11 cellular contexts compared by ENCODE assay signal in the genomic region with DNA sequence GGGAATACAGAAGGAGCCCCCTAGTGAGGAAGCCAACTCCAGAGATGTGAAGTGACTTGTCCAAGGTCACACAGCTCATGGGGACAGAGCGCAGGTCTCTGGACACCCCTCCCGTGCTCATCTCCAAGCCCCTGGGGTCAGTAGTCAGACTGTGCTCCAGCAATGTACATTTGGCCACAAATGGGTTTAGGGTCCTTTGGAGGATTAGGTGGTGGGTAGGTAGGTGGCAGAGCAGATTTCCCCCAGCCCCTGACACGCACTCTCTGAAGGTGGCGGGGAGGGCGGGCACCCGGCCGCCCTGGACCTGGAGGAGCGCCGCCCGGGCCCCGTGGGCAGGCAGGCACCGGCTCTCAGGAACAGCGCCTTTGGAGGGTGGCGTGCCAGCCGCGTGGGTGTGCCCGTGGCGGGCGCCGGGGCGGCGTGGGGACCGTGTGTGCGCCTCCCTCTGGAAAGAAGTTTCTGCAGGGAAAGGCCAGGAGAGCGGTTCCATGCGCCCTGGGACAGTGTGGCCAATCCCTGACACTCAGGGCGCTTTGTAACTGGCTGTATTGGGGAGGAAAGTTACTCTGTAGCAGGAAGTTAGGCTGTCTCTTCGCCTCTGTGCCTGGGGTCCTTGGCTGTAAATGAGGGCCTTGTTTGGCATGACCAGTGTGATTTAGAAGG. TPM values are rescaled to one million over a fixed set of nuclear protein-coding genes. Genes with fewer than 3 reads are reported as not detected.
DNase-seq lines count a peak whose midpoint lies in the region; ATAC-seq and TF ChIP-seq lines count a peak whose summit lies in the region.
"Had no signal": no experiment of that assay in that cellular context is flagged by ENCODE, and none has a peak within 500 bp of the region (broad histone marks: within the 10 kb centered on the region; RNA-seq: fewer than 3 reads in every experiment).

No MANE protein-coding gene starts in this region.

- peaks cover 6% of the 10 kb centered on the region for H3K4me1 ChIP-seq in mammary epithelial cell (ENCODE audit: insufficient read depth, low read length)
- H3K4me1 ChIP-seq in left lung: peaks cover 0 to 18% of the 10 kb centered on the region in 2 donors
- peaks cover 6 to 24% (median 17%) of the 10 kb centered on the region in 6 donors for H3K4me1 ChIP-seq in spleen

- intact Hi-C loops in mammary epithelial cell (cut with micrococcal nuclease): no loop called here
- intact Hi-C loops in left lung (cut with DNase I): no loop called here
- intact Hi-C loops in spleen (cut with DNase I; ENCODE audit: low total_unique reads): no loop called here

- no peaks in the 10 kb centered on the region for H3K9me3 ChIP-seq in mammary epithelial cell (replicated peaks; ENCODE audit: insufficient read depth, low read length)
- H3K9me3 ChIP-seq in left lung: no peaks in the 10 kb centered on the region
- H3K9me3 ChIP-seq in spleen: no peaks in the 10 kb centered on the region

- no peak for TF ChIP-seq POLR2A in spleen (IDR thresholded peaks at IDR 0.05)

- H3K27ac ChIP-seq in HL-60 (replicated peaks) (no peak overlapping the region), mammary epithelial cell (ENCODE audit: insufficient read depth, low read depth, low read length) (no peak overlapping the region), left lung (no peak overlapping the region), spleen (peak overlapping the region in 1 of 8 donors; percentile 34)

- ATAC-seq in left lung: peak; percentile 49
- ATAC-seq: activated T-helper 17 cell treated with anti-CD3 and anti-CD28 coated beads, Interleukin-2, amount 50 U/mL, for 72 hours had no signal

- H3K27me3 ChIP-seq in HL-60 (ENCODE audit: insufficient read depth, poor library complexity, severe bottlenecking) (peaks cover 52% of the 10 kb centered on the region), mammary epithelial cell (ENCODE audit: insufficient read depth, low read length) (peaks cover 45% of the 10 kb centered on the region), left lung (peaks cover 65 to 96% of the 10 kb centered on the region in 2 donors), spleen (replicated peaks in 1 of 7) (peaks cover 0 to 99% (median 47%) of the 10 kb centered on the region in 7 donors)

- BruUV-seq in mammary epithelial cell (replicated peaks; lab: Mats Ljungman, UMichigan): no TSS peak

- H3K36me3 ChIP-seq in mammary epithelial cell (ENCODE audit: insufficient read depth, low read length) (no peaks in the 10 kb centered on the region), left lung (no peaks in the 10 kb centered on the region), spleen (no peaks in the 10 kb centered on the region)

- dilution Hi-C loops in mammary epithelial cell (cut with HindIII; ENCODE audit: low sequenced_read_pairs): no loop called here

- peak overlapping the region; percentile 64 for H3K4me2 ChIP-seq in mammary epithelial cell (ENCODE audit: insufficient read depth, low read depth, low read length)

- H2AFZ ChIP-seq in mammary epithelial cell (ENCODE audit: low read depth, low read length): peak overlapping the region; percentile 37

- H3K9ac ChIP-seq in mammary epithelial cell (ENCODE audit: insufficient read depth, low read length): no peak overlapping the region

- H4K20me1 ChIP-seq in mammary epithelial cell (ENCODE audit: insufficient read depth, low read length): no peaks in the 10 kb centered on the region

- in situ Hi-C loops in mammary epithelial cell (cut with MboI; ENCODE audit: low sequenced_read_pairs in 2 of 2): no loop called here

- POLR2A ChIA-PET in HEK293T (lab: Yijun Ruan, JAX): interaction anchor here (1.0 kb wide), 1 partner anchor 10 kb away, joined by 3 read pairs; no protein-coding TSS in a partner anchor

- 0 out of 2 replicates have a peak overlapping the region, but pooled peaks have one; percentile 1 for H3K4me3 ChIP-seq in HL-60 (replicated peaks; ENCODE audit: insufficient read depth, low read length)
- H3K4me3 ChIP-seq in mammary epithelial cell (replicated peaks in 1 of 3; ENCODE audit: insufficient read depth in 1 of 3, low read depth in 2 of 3, low read length in 3 of 3): no peak overlapping the region
- H3K4me3 ChIP-seq in left lung: peak overlapping the region in 1 of 2 donors; percentile 34
- H3K4me3 ChIP-seq in spleen: peak overlapping the region; percentile 23 to 69 (median 42)

- CTCF ChIA-PET in mammary epithelial cell (lab: Charles Lee; ENCODE audit: low non-redundant PET) (no interaction called here), HEK293T (lab: Yijun Ruan, JAX) (no interaction called here)

- no peaks in the 10 kb centered on the region for H3K79me2 ChIP-seq in mammary epithelial cell (ENCODE audit: insufficient read depth, low read length)

- DNase-seq in HL-60 (ENCODE audit: low read depth in 1 of 2, low spot score in 1 of 2) (peak in 1 of 2 experiments; percentile 7), mammary epithelial cell (no peak), left lung (no peak), spleen (no peak), NCI-H2107 treated with DMSO at 0.1 percent for 48 hours (lab: John Stamatoyannopoulos, UW; ENCODE audit: unreplicated experiment) (no peak), SKM-1 (lab: John Stamatoyannopoulos, UW; ENCODE audit: unreplicated experiment) (no peak), HEK293T (ENCODE audit: extremely low spot score) (no peak)
- no peak for DNase-seq in activated naive CD4-positive, alpha-beta T cell treated with Interleukin-2 at 50 U/mL for 16 hours
- DNase-seq: natural killer cell, NCI-H1436 treated with DMSO at 0.1 percent for 48 hours had no signal

- no peak for TF ChIP-seq CTCF in HL-60 (IDR thresholded peaks at IDR 0.05; ENCODE audit: insufficient read depth, low read length)
- no peak for TF ChIP-seq CTCF in mammary epithelial cell (conservative IDR thresholded peaks at IDR 0.05 in 1 of 2, IDR thresholded peaks at IDR 0.05 in 1 of 2; ENCODE audit: extremely low read depth in 1 of 2, insufficient read depth in 1 of 2, low read depth in 1 of 2, low read length in 2 of 2)
- TF ChIP-seq CTCF in left lung (IDR thresholded peaks at IDR 0.05): no peak
- TF ChIP-seq CTCF in spleen (IDR thresholded peaks at IDR 0.05 in 8 of 11, conservative IDR thresholded peaks at IDR 0.05 in 3 of 11): no peak

- 18% methylated on average over 9 of the region's 28 CpGs for WGBS in mammary epithelial cell (ENCODE audit: low coverage, missing lambda C conversion rate)
- 4 to 15% (median 9%) methylated on average over 8 to 28 of the region's 28 CpGs for WGBS in spleen, 5 donors

TF ChIP-seq in HEK293T, 16 proteins besides CTCF, POLR2A, EP300 and RAD21:
- TF ChIP-seq, protein P1, sequence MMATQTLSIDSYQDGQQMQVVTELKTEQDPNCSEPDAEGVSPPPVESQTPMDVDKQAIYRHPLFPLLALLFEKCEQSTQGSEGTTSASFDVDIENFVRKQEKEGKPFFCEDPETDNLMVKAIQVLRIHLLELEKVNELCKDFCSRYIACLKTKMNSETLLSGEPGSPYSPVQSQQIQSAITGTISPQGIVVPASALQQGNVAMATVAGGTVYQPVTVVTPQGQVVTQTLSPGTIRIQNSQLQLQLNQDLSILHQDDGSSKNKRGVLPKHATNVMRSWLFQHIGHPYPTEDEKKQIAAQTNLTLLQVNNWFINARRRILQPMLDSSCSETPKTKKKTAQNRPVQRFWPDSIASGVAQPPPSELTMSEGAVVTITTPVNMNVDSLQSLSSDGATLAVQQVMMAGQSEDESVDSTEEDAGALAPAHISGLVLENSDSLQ (IDR thresholded peaks at IDR 0.05): no peak
- TF ChIP-seq NFRKB (IDR thresholded peaks at IDR 0.05) (no peak), ELF4 (IDR thresholded peaks at IDR 0.05) (no peak), L3MBTL2 (conservative IDR thresholded peaks at IDR 0.05) (no peak), BHLHE40 (IDR thresholded peaks at IDR 0.05; ENCODE audit: borderline replicate concordance) (no peak), HDGF (IDR thresholded peaks at IDR 0.05; ENCODE audit: borderline replicate concordance) (no peak), SP1 (IDR thresholded peaks at IDR 0.05) (no peak), CTBP1 (IDR thresholded peaks at IDR 0.05; ENCODE audit: borderline replicate concordance) (no peak), LEF1 (IDR thresholded peaks at IDR 0.05; ENCODE audit: borderline replicate concordance) (no peak), FOXK2 (IDR thresholded peaks at IDR 0.05) (no peak), ZNF384 (IDR thresholded peaks at IDR 0.05) (no peak), FOXA1 (IDR thresholded peaks at IDR 0.05) (no peak), SUZ12 (IDR thresholded peaks at IDR 0.05) (no peak), FOXM1 (IDR thresholded peaks at IDR 0.05; ENCODE audit: borderline replicate concordance) (no peak), ARNT (IDR thresholded peaks at IDR 0.05) (no peak), TARDBP (IDR thresholded peaks at IDR 0.05) (no peak)
TF ChIP-seq in HEK293T: peak in this region for 0.

RNA-seq across cellular contexts. Expression of a gene that starts 1.0 kb away (rescaled TPM):
- under 1 TPM in 1 of 2 donors, not detected in 1; 0.50 TPM for total RNA-seq in mammary epithelial cell
- 0.25 TPM for polyA plus RNA-seq in mammary epithelial cell
- not detected for polyA minus RNA-seq in mammary epithelial cell
- total RNA-seq in left lung: under 1 TPM in 1 of 2 donors, not detected in 1; 0.50 TPM
- 1 to 10 TPM in 2 of 7 donors, under 1 TPM in 5; 0.17 to 1.5 (median 0.72) TPM for total RNA-seq in spleen
- under 1 TPM; 0.57 to 0.61 (median 0.58) TPM for polyA plus RNA-seq in spleen
- total RNA-seq: activated T-helper 17 cell treated with anti-CD3 and anti-CD28 coated beads, Interleukin-2, amount 50 U/mL, for 72 hours; natural killer cell had no signal

Comparison
In these comparisons a context has a peak if more than half of its experiments do, and no peak if none do; other contexts are left out.
1. H3K4me3 ChIP-seq: peak in HL-60 (single experiment) and spleen (8 of 8); none in mammary epithelial cell (0 of 3).